Comparison of ENCODE assay signal across 9 cellular contexts in genomic region chr22:37804886-37805857, GRCh38. TPM values are rescaled to one million over a fixed set of nuclear protein-coding genes. Genes with fewer than 3 reads are reported as not detected.
A peak's percentile ranks its signal among the peaks of the same experiment; 100 is the strongest.
DNase-seq lines count a peak whose midpoint lies in the region; ATAC-seq and TF ChIP-seq lines count a peak whose summit lies in the region.
"Had no signal": no experiment of that assay in that cellular context is flagged by ENCODE, and none has a peak within 500 bp of the region (broad histone marks: within the 10 kb centered on the region; RNA-seq: fewer than 3 reads in every experiment).

No MANE protein-coding gene starts in this region.

- H3K9me3 Mint-ChIP-seq in T-helper 2 cell treated with Interferon-gamma antibody and Interleukin-4, amounts not matched to agents 5 μg/mL and 100 μg/mL, for 36 hours = no peaks in the 10 kb centered on the region

- no peaks in the 10 kb centered on the region for H3K27me3 ChIP-seq in ascending aorta
- no peaks in the 10 kb centered on the region for H3K27me3 ChIP-seq in upper lobe of left lung

- peak in 1 of 4 donors; percentile 72 for TF ChIP-seq EP300 in upper lobe of left lung (IDR thresholded peaks at IDR 0.05)

- TF ChIP-seq CTCF in ascending aorta (IDR thresholded peaks at IDR 0.05) = no peak
- TF ChIP-seq CTCF in upper lobe of left lung (IDR thresholded peaks at IDR 0.05) = peak in 1 of 6 experiments; percentile 32

- H3K36me3 ChIP-seq in ascending aorta (no peaks in the 10 kb centered on the region), upper lobe of left lung (no peaks in the 10 kb centered on the region)

- DNase-seq in COR-L47 (lab: John Stamatoyannopoulos, UW) (peak; percentile 62), M059J (ENCODE audit: low read depth) (peak; percentile 73), ascending aorta (ENCODE audit: low spot score in 2 of 2) (peak; percentile 47 to 93), left ventricle myocardium superior (peak; percentile 94), posterior cingulate gyrus (peak; percentile 87 to 98 (median 90)), upper lobe of left lung (peak; percentile 85 to 99)
- DNase-seq in T-helper 2 cell treated with Interferon-gamma antibody and Interleukin-4, amounts not matched to agents 5 μg/mL and 100 μg/mL, for 36 hours (ENCODE audit: low spot score) = peak; percentile 87

- H3K4me1 ChIP-seq in ascending aorta (peaks cover 9 to 23% of the 10 kb centered on the region in 2 donors), upper lobe of left lung (peaks cover 37 to 67% (median 49%) of the 10 kb centered on the region in 4 donors)

- ATAC-seq in left ventricle myocardium superior = peak; percentile 63
- peak; percentile 83 to 84 for ATAC-seq in upper lobe of left lung (ENCODE audit: low FRiP score in 2 of 2)
- no peak for ATAC-seq in GM21576 (IDR thresholded peaks at IDR 0.05; ENCODE audit: unreplicated experiment)

- H3K36me3 Mint-ChIP-seq in T-helper 2 cell treated with Interferon-gamma antibody and Interleukin-4, amounts not matched to agents 5 μg/mL and 100 μg/mL, for 36 hours (ENCODE audit: low read depth) = no peaks in the 10 kb centered on the region

- TF ChIP-seq POLR2A in upper lobe of left lung (IDR thresholded peaks at IDR 0.05) = peak in 3 of 4 donors; percentile 74 to 89 (median 85)

- intact Hi-C loops in ascending aorta (cut with DNase I) = no loop called here
- intact Hi-C loops in left ventricle myocardium superior (cut with micrococcal nuclease) = no loop called here
- intact Hi-C loops in posterior cingulate gyrus (cut with DNase I) = no loop called here

- H3K4me3 Mint-ChIP-seq in T-helper 2 cell treated with Interferon-gamma antibody and Interleukin-4, amounts not matched to agents 5 μg/mL and 100 μg/mL, for 36 hours = peak overlapping the region; percentile 77

- H3K27ac Mint-ChIP-seq in T-helper 2 cell treated with Interferon-gamma antibody and Interleukin-4, amounts not matched to agents 5 μg/mL and 100 μg/mL, for 36 hours = peak overlapping the region; percentile 65

- H3K27ac ChIP-seq in ascending aorta (peak overlapping the region; percentile 83 to 89), upper lobe of left lung (peak overlapping the region; percentile 88 to 95 (median 90))

- whole genome bisulfite sequencing in upper lobe of left lung, 2 donors = 19 to 27% methylated on average over 10 to 20 of the region's 90 CpGs

- peaks cover 33% of the 10 kb centered on the region for H3K4me1 Mint-ChIP-seq in T-helper 2 cell treated with Interferon-gamma antibody and Interleukin-4, amounts not matched to agents 5 μg/mL and 100 μg/mL, for 36 hours (ENCODE audit: low read depth)

- H3K4me3 ChIP-seq in ascending aorta (peak overlapping the region; percentile 67 to 72), upper lobe of left lung (peak overlapping the region; percentile 47 to 66 (median 54))

- no peaks in the 10 kb centered on the region for H3K9me3 ChIP-seq in ascending aorta
- H3K9me3 ChIP-seq in upper lobe of left lung = no peaks in the 10 kb centered on the region

- peaks cover 39% of the 10 kb centered on the region for H3K27me3 Mint-ChIP-seq in T-helper 2 cell treated with Interferon-gamma antibody and Interleukin-4, amounts not matched to agents 5 μg/mL and 100 μg/mL, for 36 hours (ENCODE audit: low read depth)

RNA-seq across cellular contexts. Expression of gene GCAT, which starts 2.6 kb away (rescaled TPM):
- total RNA-seq in M059J (2014; rRNA removed; shearing (Covaris generic)) = 18.3 and 26.4 TPM in 2 replicates
- 4.5 TPM for total RNA-seq in ascending aorta
- 42.0 TPM for total RNA-seq in left ventricle myocardium superior
- 10 to 100 TPM in 2 of 6 donors, 1 to 10 TPM in 4; 2.7 to 16.7 (median 7.5) TPM for total RNA-seq in upper lobe of left lung

RNA-seq across cellular contexts. Expression of gene GALR3, which starts 18.0 kb away (rescaled TPM):
- not detected in 2 replicates for total RNA-seq in M059J (2014; rRNA removed; shearing (Covaris generic))
- total RNA-seq in ascending aorta = not detected
- not detected for total RNA-seq in left ventricle myocardium superior
- not detected for total RNA-seq in upper lobe of left lung
- total RNA-seq: T-helper 2 cell treated with Interferon-gamma antibody and Interleukin-4, amounts not matched to agents 100 ng/mL and 5 ng/mL, for 36 hours had no signal

RNA-seq across cellular contexts. Expression of gene ANKRD54, which starts 39.0 kb away (rescaled TPM):
- 17.0 and 20.6 TPM in 2 replicates for total RNA-seq in M059J (2014; rRNA removed; shearing (Covaris generic))
- total RNA-seq in ascending aorta (61.8 TPM), left ventricle myocardium superior (17.8 TPM), upper lobe of left lung (10 to 100 TPM; 22.4 to 49.2 (median 38.2) TPM)

RNA-seq across cellular contexts. Expression of gene EIF3L, which starts 44.0 kb away (rescaled TPM):
- total RNA-seq in M059J (2014; rRNA removed; shearing (Covaris generic)) = 136 and 156 TPM in 2 replicates
- 256 TPM for total RNA-seq in ascending aorta
- 403 TPM for total RNA-seq in left ventricle myocardium superior
- 100 to 1,000 TPM; 130 to 418 (median 248) TPM for total RNA-seq in upper lobe of left lung
